In the genomic region with DNA sequence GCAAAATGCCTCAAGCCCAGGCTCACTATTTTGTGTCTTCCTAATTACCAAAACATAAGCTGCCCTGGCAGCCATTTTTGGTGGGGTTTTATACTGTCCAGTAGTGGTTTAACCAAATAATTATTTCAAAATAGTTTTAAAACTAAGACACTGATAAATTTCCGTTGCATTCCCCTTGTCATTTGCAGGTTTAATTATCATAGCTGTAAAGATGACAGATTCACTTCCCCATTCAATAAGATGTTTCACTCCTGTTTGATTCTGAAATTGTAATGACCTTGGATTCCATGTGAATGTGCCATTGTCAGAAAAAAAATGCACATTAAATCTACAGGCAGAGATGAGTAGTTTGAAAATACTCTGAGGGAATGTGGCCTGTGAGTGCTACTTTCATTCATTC, we compare ENCODE assay signal across 28 cellular contexts.
DNase-seq lines count a peak whose midpoint lies in the region; ATAC-seq and TF ChIP-seq lines count a peak whose summit lies in the region.
"Had no signal": no experiment of that assay in that cellular context is flagged by ENCODE, and none has a peak within 500 bp of the region (broad histone marks: within the 10 kb centered on the region; RNA-seq: fewer than 3 reads in every experiment).

No MANE protein-coding gene starts in this region.

- no peaks in the 10 kb centered on the region for H3K27me3 Mint-ChIP-seq in activated CD4-positive, alpha-beta memory T cell treated with anti-CD3 and anti-CD28 coated beads for 36 hours
- H3K27me3 Mint-ChIP-seq: activated T-helper 17 cell treated with anti-CD3 and anti-CD28 coated beads, Interleukin-2, amount 50 U/mL, for 72 hours; CD4-positive, alpha-beta memory T cell; IgD-negative memory B cell had no signal

- H3K4me1 Mint-ChIP-seq in activated CD4-positive, alpha-beta memory T cell treated with anti-CD3 and anti-CD28 coated beads for 36 hours (ENCODE audit: low read depth) = no peaks in the 10 kb centered on the region
- H3K4me1 Mint-ChIP-seq: activated CD4-positive, alpha-beta T cell treated with anti-CD3 and anti-CD28 coated beads, Interleukin-2, amount 10 ng/mL, durations not matched to agents 7 days and 5 days; activated T-helper 17 cell treated with anti-CD3 and anti-CD28 coated beads, Interleukin-2, amount 50 U/mL, for 72 hours; CD4-positive, alpha-beta memory T cell; IgD-negative memory B cell had no signal

- H3K4me1 ChIP-seq in KMS-11 (ENCODE audit: low read depth, poor library complexity, severe bottlenecking) = peaks cover 51% of the 10 kb centered on the region
- H3K4me1 ChIP-seq: ascending aorta, gastroesophageal sphincter, left lung, psoas muscle had no signal

- no peaks in the 10 kb centered on the region for H3K36me3 Mint-ChIP-seq in activated CD4-positive, alpha-beta memory T cell treated with anti-CD3 and anti-CD28 coated beads for 36 hours
- H3K36me3 Mint-ChIP-seq: activated naive CD4-positive, alpha-beta T cell treated with anti-CD3 and anti-CD28 coated beads, Interleukin-2, amount 50 U/mL, for 72 hours; CD4-positive, alpha-beta memory T cell had no signal

- intact Hi-C loops in activated CD4-positive, alpha-beta memory T cell treated with anti-CD3 and anti-CD28 coated beads for 36 hours (cut with micrococcal nuclease) = no loop called here

- CTCF ChIA-PET in GM10248 (lab: Yijun Ruan, JAX) = interaction anchor here (1.0 to 2.2 kb wide), 5 partner anchors 9 to 23 kb away, joined by 3 to 7 read pairs (median 4); no protein-coding TSS in a partner anchor
- CTCF ChIA-PET in activated CD4-positive, alpha-beta memory T cell treated with anti-CD3 and anti-CD28 coated beads for 36 hours (lab: Charles Lee) = interaction anchor here (0.6 kb wide), 1 partner anchor 28 kb away, joined by 3 read pairs; no protein-coding TSS in a partner anchor

- H3K4me3 ChIP-seq in KMS-11 (IDR thresholded peaks at IDR 0.05; ENCODE audit: insufficient read depth, low read depth, low read length) = no peak overlapping the region
- H3K4me3 ChIP-seq: ascending aorta, gastroesophageal sphincter, left lung, PC-9, psoas muscle had no signal

- POLR2A ChIA-PET in GM10248 (lab: Yijun Ruan, JAX) = no interaction called here
- POLR2A ChIA-PET in activated CD4-positive, alpha-beta memory T cell treated with anti-CD3 and anti-CD28 coated beads for 36 hours (lab: Charles Lee) = no interaction called here

- H3K27ac ChIP-seq in KMS-11 = peak overlapping the region; percentile 75
- H3K27ac ChIP-seq: ascending aorta, gastroesophageal sphincter, left lung, PC-9, psoas muscle had no signal

- peak overlapping the region; percentile 3; the same call in 1 of the 2 replicates for H2AFZ ChIP-seq in KMS-11 (ENCODE audit: low read depth)
- H2AFZ ChIP-seq: PC-9 had no signal

- H3K4me3 Mint-ChIP-seq in activated CD4-positive, alpha-beta memory T cell treated with anti-CD3 and anti-CD28 coated beads for 36 hours = no peak overlapping the region
- H3K4me3 Mint-ChIP-seq: activated CD4-positive, alpha-beta T cell treated with anti-CD3 and anti-CD28 coated beads, Interleukin-2, amount 10 ng/mL, durations not matched to agents 7 days and 5 days; activated T-helper 17 cell treated with anti-CD3 and anti-CD28 coated beads, Interleukin-2, amount 50 U/mL, for 72 hours; CD4-positive, alpha-beta memory T cell; HFFc6; IgD-negative memory B cell had no signal

- H3K36me3 ChIP-seq in KMS-11 (ENCODE audit: insufficient read depth) = no peaks in the 10 kb centered on the region
- H3K36me3 ChIP-seq: ascending aorta, gastroesophageal sphincter, left lung had no signal

- H3K9me3 Mint-ChIP-seq in activated CD4-positive, alpha-beta memory T cell treated with anti-CD3 and anti-CD28 coated beads for 36 hours = no peaks in the 10 kb centered on the region
- H3K9me3 Mint-ChIP-seq: activated CD4-positive, alpha-beta T cell treated with anti-CD3 and anti-CD28 coated beads, Interleukin-2, amount 10 ng/mL, durations not matched to agents 7 days and 5 days; activated naive CD4-positive, alpha-beta T cell treated with anti-CD3 and anti-CD28 coated beads, Interleukin-2, amount 50 U/mL, for 72 hours; activated T-helper 17 cell treated with anti-CD3 and anti-CD28 coated beads, Interleukin-2, amount 50 U/mL, for 72 hours; CD4-positive, alpha-beta memory T cell; IgD-negative memory B cell had no signal

- H3K27ac Mint-ChIP-seq in activated CD4-positive, alpha-beta memory T cell treated with anti-CD3 and anti-CD28 coated beads for 36 hours = no peak overlapping the region
- H3K27ac Mint-ChIP-seq: activated CD4-positive, alpha-beta T cell treated with anti-CD3 and anti-CD28 coated beads, Interleukin-2, amount 10 ng/mL, durations not matched to agents 7 days and 5 days; activated naive CD4-positive, alpha-beta T cell treated with anti-CD3 and anti-CD28 coated beads, Interleukin-2, amount 50 U/mL, for 72 hours; activated T-helper 17 cell treated with anti-CD3 and anti-CD28 coated beads, Interleukin-2, amount 50 U/mL, for 72 hours; CD4-positive, alpha-beta memory T cell; HFFc6; IgD-negative memory B cell had no signal

- ATAC-seq in GM18907 (IDR thresholded peaks at IDR 0.05; ENCODE audit: unreplicated experiment) (peak; percentile 14), GM21619 (IDR thresholded peaks at IDR 0.05; ENCODE audit: unreplicated experiment) (peak; percentile 1), HG02588 (IDR thresholded peaks at IDR 0.05; ENCODE audit: unreplicated experiment) (no peak), GM21786 (IDR thresholded peaks at IDR 0.05; ENCODE audit: unreplicated experiment) (no peak)
- ATAC-seq: activated naive CD4-positive, alpha-beta T cell treated with anti-CD3 and anti-CD28 coated beads, Interleukin-2, amount 50 U/mL, for 72 hours; activated T-helper 17 cell treated with anti-CD3 and anti-CD28 coated beads, Interleukin-2, amount 50 U/mL, for 72 hours; gastroesophageal sphincter; left lung; psoas muscle had no signal

- DNase-seq in GM10248 (ENCODE audit: extremely low spot score) = peak; percentile 9
- DNase-seq in activated CD4-positive, alpha-beta memory T cell treated with anti-CD3 and anti-CD28 coated beads for 36 hours = no peak
- no peak for DNase-seq in stimulated activated naive CD4-positive, alpha-beta T cell (lab: John Stamatoyannopoulos, UW)
- DNase-seq: 8988T; activated CD4-positive, alpha-beta T cell treated with anti-CD3 and anti-CD28 coated beads, Interleukin-2, amount 10 ng/mL, durations not matched to agents 7 days and 5 days; caudate nucleus; CD4-positive, alpha-beta memory T cell; DMS 273 treated with DMSO at 0.1 percent for 48 hours; HFFc6; hypothalamus; mesendoderm; NCI-H1105 treated with DMSO at 0.1 percent for 48 hours; NCI-H446 treated with DMSO at 0.1 percent for 48 hours; PC-9; psoas muscle; Right ventricle myocardium superior; T-helper 9 cell had no signal

- H4K20me1 ChIP-seq in KMS-11 (ENCODE audit: insufficient read depth) = no peaks in the 10 kb centered on the region

- no peak overlapping the region; the same call in 1 of the 2 replicates for H3K9ac ChIP-seq in KMS-11

- H3K27me3 ChIP-seq in KMS-11 (ENCODE audit: insufficient read depth, low read depth) = no peaks in the 10 kb centered on the region
- H3K27me3 ChIP-seq: ascending aorta, gastroesophageal sphincter, left lung had no signal

- no peaks in the 10 kb centered on the region for H3K79me2 ChIP-seq in KMS-11 (ENCODE audit: insufficient read depth, low read depth)

- TF ChIP-seq CTCF in GM10248 (IDR thresholded peaks at IDR 0.05; ENCODE audit: control extremely low read depth, extremely low read depth, low read depth, missing control alignments) (no peak), KMS-11 (conservative IDR thresholded peaks at IDR 0.05; ENCODE audit: low read depth, low read length) (no peak)

- peak overlapping the region; percentile 75 for H3K4me2 ChIP-seq in KMS-11
- H3K4me2 ChIP-seq: PC-9 had no signal

Comparison
In these comparisons a context has a peak if more than half of its experiments do, and no peak if none do; other contexts are left out.
1. ATAC-seq: peak in GM18907 (single experiment) and GM21619 (single experiment); none in HG02588 (single experiment) and GM21786 (single experiment).